In genomic region chr19:3188627-3189596, GRCh38 we compare ENCODE assay signal across 15 cellular contexts. TPM values are rescaled to one million over a fixed set of nuclear protein-coding genes. Genes with fewer than 3 reads are reported as not detected.
DNase-seq lines count a peak whose midpoint lies in the region; ATAC-seq and TF ChIP-seq lines count a peak whose summit lies in the region.
"Had no signal": no experiment of that assay in that cellular context is flagged by ENCODE, and none has a peak within 500 bp of the region (broad histone marks: within the 10 kb centered on the region; RNA-seq: fewer than 3 reads in every experiment).

No MANE protein-coding gene starts in this region.

- no peaks in the 10 kb centered on the region for H3K27me3 ChIP-seq in BLaER1
- H3K27me3 ChIP-seq in mucosa of rectum (ENCODE audit: control insufficient read depth in 2 of 2, insufficient read depth in 2 of 2, low read length in 2 of 2) = no peaks in the 10 kb centered on the region
- H3K27me3 ChIP-seq in osteoblast (ENCODE audit: insufficient read depth, low read length) = no peaks in the 10 kb centered on the region
- H3K27me3 ChIP-seq: cardiac muscle cell had no signal

- peaks cover 16% of the 10 kb centered on the region for H3K36me3 Mint-ChIP-seq in activated T-helper 1 cell treated with anti-CD3 and anti-CD28 coated beads, Interleukin-12 subunit alpha, Interleukin-12 subunit beta, Interleukin-2, Interleukin-4 antibody, amounts not matched to agents 30 ng/mL and 10 ng/mL and 1 ng/mL, durations not matched to agents 14 hours and 24 hours and 36 hours (ENCODE audit: low read depth)

- H3K36me3 ChIP-seq in BLaER1 (peaks cover 60% of the 10 kb centered on the region), mucosa of rectum (ENCODE audit: control insufficient read depth in 2 of 2, insufficient read depth in 2 of 2, low read length in 2 of 2) (peaks cover 0 to 3% of the 10 kb centered on the region in 2 donors), osteoblast (ENCODE audit: insufficient read depth, low read length) (peaks cover 3% of the 10 kb centered on the region)
- H3K36me3 ChIP-seq: cardiac muscle cell had no signal

- H3K79me2 ChIP-seq in osteoblast (ENCODE audit: insufficient read depth, low read length) = peaks cover 75% of the 10 kb centered on the region

- peaks cover 35% of the 10 kb centered on the region for H3K4me1 Mint-ChIP-seq in activated T-helper 1 cell treated with anti-CD3 and anti-CD28 coated beads, Interleukin-12 subunit alpha, Interleukin-12 subunit beta, Interleukin-2, Interleukin-4 antibody, amounts not matched to agents 30 ng/mL and 10 ng/mL and 1 ng/mL, durations not matched to agents 14 hours and 24 hours and 36 hours (ENCODE audit: low read depth)

- H3K4me3 ChIP-seq in BLaER1 (peak overlapping the region; percentile 98), mucosa of rectum (ENCODE audit: low read length in 2 of 2) (peak overlapping the region; percentile 27 to 44), foreskin fibroblast (ENCODE audit: low read depth in 1 of 2, low read length in 2 of 2) (no peak overlapping the region), osteoblast (ENCODE audit: insufficient read depth, low read length) (no peak overlapping the region)
- H3K4me3 ChIP-seq: cardiac muscle cell, SK-N-MC had no signal

- H2AFZ ChIP-seq in osteoblast (ENCODE audit: low read length) = no peak overlapping the region

- H4K20me1 ChIP-seq in BLaER1 (peaks cover 94% of the 10 kb centered on the region), osteoblast (ENCODE audit: insufficient read depth, low read length) (peaks cover 33% of the 10 kb centered on the region)

- TF ChIP-seq CTCF in foreskin fibroblast (IDR thresholded peaks at IDR 0.05; ENCODE audit: low read depth, low read length) = no peak
- no peak for TF ChIP-seq CTCF in osteoblast (IDR thresholded peaks at IDR 0.05; ENCODE audit: extremely low read depth, low read depth, low read length)

- peak overlapping the region; percentile 93 for H3K4me3 Mint-ChIP-seq in activated T-helper 1 cell treated with anti-CD3 and anti-CD28 coated beads, Interleukin-12 subunit alpha, Interleukin-12 subunit beta, Interleukin-2, Interleukin-4 antibody, amounts not matched to agents 30 ng/mL and 10 ng/mL and 1 ng/mL, durations not matched to agents 14 hours and 24 hours and 36 hours

- intact Hi-C loops in activated T-helper 1 cell treated with anti-CD3 and anti-CD28 coated beads, Interleukin-12 subunit alpha, Interleukin-12 subunit beta, Interleukin-2, Interleukin-4 antibody, amounts not matched to agents 30 ng/mL and 10 ng/mL and 1 ng/mL, durations not matched to agents 14 hours and 24 hours and 36 hours (cut with micrococcal nuclease) = loop anchor here (10.0 kb wide), 2 partner anchors 404 to 1216 kb away; partner anchors contain the start of genes CHAF1A, SGTA, SH3GL1 and THOP1

- peak overlapping the region; percentile 99 for H3K4me2 ChIP-seq in BLaER1
- no peak overlapping the region for H3K4me2 ChIP-seq in osteoblast (ENCODE audit: insufficient read depth, low read length)

- H3K9me3 ChIP-seq in BLaER1 (no peaks in the 10 kb centered on the region), mucosa of rectum (ENCODE audit: control insufficient read depth in 2 of 2, low read length in 2 of 2) (no peaks in the 10 kb centered on the region), osteoblast (ENCODE audit: low read depth, low read length) (no peaks in the 10 kb centered on the region)

- no peaks in the 10 kb centered on the region for H3K9me3 Mint-ChIP-seq in activated T-helper 1 cell treated with anti-CD3 and anti-CD28 coated beads, Interleukin-12 subunit alpha, Interleukin-12 subunit beta, Interleukin-2, Interleukin-4 antibody, amounts not matched to agents 30 ng/mL and 10 ng/mL and 1 ng/mL, durations not matched to agents 14 hours and 24 hours and 36 hours

- H3K9ac ChIP-seq in BLaER1 (peak overlapping the region; percentile 97), mucosa of rectum (ENCODE audit: low read depth in 1 of 2, low read length in 2 of 2) (peak overlapping the region; percentile 56 to 69)

- H3K4me1 ChIP-seq in BLaER1 (peaks cover 85% of the 10 kb centered on the region), mucosa of rectum (ENCODE audit: control insufficient read depth in 2 of 2, insufficient read depth in 2 of 2, low read length in 2 of 2) (peaks cover 39 to 46% of the 10 kb centered on the region in 2 donors), osteoblast (ENCODE audit: insufficient read depth, low read length) (peaks cover 16% of the 10 kb centered on the region)

- H3K27ac Mint-ChIP-seq in activated T-helper 1 cell treated with anti-CD3 and anti-CD28 coated beads, Interleukin-12 subunit alpha, Interleukin-12 subunit beta, Interleukin-2, Interleukin-4 antibody, amounts not matched to agents 30 ng/mL and 10 ng/mL and 1 ng/mL, durations not matched to agents 14 hours and 24 hours and 36 hours = peak overlapping the region; percentile 29

- DNase-seq in COLO668 (lab: John Stamatoyannopoulos, UW; ENCODE audit: unreplicated experiment) (peak; percentile 36), foreskin fibroblast (no peak), iPS-NIHi7 (ENCODE audit: extremely low spot score) (no peak), osteoblast (ENCODE audit: insufficient read length, low spot score, missing footprints) (no peak)
- DNase-seq in activated T-helper 1 cell treated with anti-CD3 and anti-CD28 coated beads, Interleukin-12 subunit alpha, Interleukin-12 subunit beta, Interleukin-2, Interleukin-4 antibody, amounts not matched to agents 30 ng/mL and 10 ng/mL and 1 ng/mL, durations not matched to agents 14 hours and 24 hours and 36 hours (ENCODE audit: low spot score) = no peak
- DNase-seq: Karpas-422, kidney glomerular epithelial cell, NCI-H510A had no signal

- H3K27ac ChIP-seq in BLaER1 (peak overlapping the region; percentile 96), mucosa of rectum (ENCODE audit: low read depth in 2 of 2, low read length in 2 of 2) (peak overlapping the region; percentile 88 to 91), osteoblast (ENCODE audit: low read depth, low read length) (no peak overlapping the region)
- H3K27ac ChIP-seq: cardiac muscle cell, SK-N-MC had no signal

- no peak for ATAC-seq in HG02642 (IDR thresholded peaks at IDR 0.05; ENCODE audit: poor library complexity, unreplicated experiment)

- H3K27me3 Mint-ChIP-seq in activated T-helper 1 cell treated with anti-CD3 and anti-CD28 coated beads, Interleukin-12 subunit alpha, Interleukin-12 subunit beta, Interleukin-2, Interleukin-4 antibody, amounts not matched to agents 30 ng/mL and 10 ng/mL and 1 ng/mL, durations not matched to agents 14 hours and 24 hours and 36 hours (ENCODE audit: insufficient read depth) = no peaks in the 10 kb centered on the region

RNA-seq across cellular contexts. Expression of gene NCLN, which starts 3.2 kb away (rescaled TPM):
- 112 and 118 TPM in 2 replicates for total RNA-seq in activated T-helper 1 cell treated with anti-CD3 and anti-CD28 coated beads, Interleukin-12 subunit alpha, Interleukin-12 subunit beta, Interleukin-2, Interleukin-4 antibody, amounts not matched to agents 30 ng/mL and 10 ng/mL and 1 ng/mL, durations not matched to agents 14 hours and 24 hours and 36 hours
- total RNA-seq in osteoblast = 37.7 and 39.4 TPM in 2 replicates

RNA-seq across cellular contexts. Expression of gene S1PR4, which starts 10.3 kb away (rescaled TPM):
- 44.3 and 45.3 TPM in 2 replicates for total RNA-seq in activated T-helper 1 cell treated with anti-CD3 and anti-CD28 coated beads, Interleukin-12 subunit alpha, Interleukin-12 subunit beta, Interleukin-2, Interleukin-4 antibody, amounts not matched to agents 30 ng/mL and 10 ng/mL and 1 ng/mL, durations not matched to agents 14 hours and 24 hours and 36 hours
- not detected in 2 replicates for total RNA-seq in osteoblast
- total RNA-seq: cardiac muscle cell, fibroblast of villous mesenchyme had no signal

RNA-seq across cellular contexts. Expression of gene CELF5, which starts 35.5 kb away (rescaled TPM):
- total RNA-seq in activated T-helper 1 cell treated with anti-CD3 and anti-CD28 coated beads, Interleukin-12 subunit alpha, Interleukin-12 subunit beta, Interleukin-2, Interleukin-4 antibody, amounts not matched to agents 30 ng/mL and 10 ng/mL and 1 ng/mL, durations not matched to agents 14 hours and 24 hours and 36 hours = 0.08 and 0.12 TPM in 2 replicates
- total RNA-seq in osteoblast = not detected in 2 replicates
- total RNA-seq: pulmonary artery endothelial cell had no signal

RNA-seq across cellular contexts. Expression of gene GNA15, which starts 53.1 kb away (rescaled TPM):
- total RNA-seq in activated T-helper 1 cell treated with anti-CD3 and anti-CD28 coated beads, Interleukin-12 subunit alpha, Interleukin-12 subunit beta, Interleukin-2, Interleukin-4 antibody, amounts not matched to agents 30 ng/mL and 10 ng/mL and 1 ng/mL, durations not matched to agents 14 hours and 24 hours and 36 hours = 103 and 109 TPM in 2 replicates
- 0.36 TPM in 1 of 2 replicates, not detected in the other for total RNA-seq in osteoblast

Comparison
In these comparisons a context has a peak if more than half of its experiments do, and no peak if none do; other contexts are left out.
1. H3K4me3 ChIP-seq: peak in BLaER1 (single experiment) and mucosa of rectum (2 of 2); none in foreskin fibroblast (0 of 2) and osteoblast (single experiment).
2. RNA of gene S1PR4, which starts 10.3 kb away (total RNA-seq): 44.3 to 45.3 TPM in activated T-helper 1 cell treated with anti-CD3 and anti-CD28 coated beads, Interleukin-12 subunit alpha, Interleukin-12 subunit beta, Interleukin-2, Interleukin-4 antibody, amounts not matched to agents 30 ng/mL and 10 ng/mL and 1 ng/mL, durations not matched to agents 14 hours and 24 hours and 36 hours; not detected in osteoblast; every median in the first group is over 10 times any median in the second.